8 cellular contexts compared by ENCODE assay signal in genomic region chr20:35226775-35227681, GRCh38. TPM values are rescaled to one million over a fixed set of nuclear protein-coding genes. Genes with fewer than 3 reads are reported as not detected.
DNase-seq lines count a peak whose midpoint lies in the region; ATAC-seq and TF ChIP-seq lines count a peak whose summit lies in the region.

No MANE protein-coding gene starts in this region.

- H3K79me2 ChIP-seq in neural progenitor cell (ENCODE audit: low read depth) = no peaks in the 10 kb centered on the region

- DNase-seq in GM13977 (ENCODE audit: low spot score) (peak; percentile 55), NCI-H748 (lab: John Stamatoyannopoulos, UW; ENCODE audit: unreplicated experiment) (peak; percentile 66), activated T-helper 1 cell treated with Interleukin-2 at 50 U/mL for 16 hours (ENCODE audit: low read depth) (peak; percentile 7), fibroblast of peridontal ligament (ENCODE audit: extremely low read depth) (peak; percentile 29), neural progenitor cell (ENCODE audit: low spot score) (peak; percentile 90), tibial artery (peak in 1 of 2 donors; percentile 23), NK-92 (lab: John Stamatoyannopoulos, UW; ENCODE audit: unreplicated experiment) (no peak)

- H3K4me3 ChIP-seq in neural progenitor cell (peak overlapping the region; percentile 33), tibial artery (peak overlapping the region; percentile 28 to 38)

- H3K27ac Mint-ChIP-seq in neural progenitor cell = no peak overlapping the region

- H2AFZ ChIP-seq in neural progenitor cell (replicated peaks) = no peak overlapping the region

- H3K9me3 Mint-ChIP-seq in neural progenitor cell = no peaks in the 10 kb centered on the region

- H3K27me3 ChIP-seq in neural progenitor cell (peaks cover 36% of the 10 kb centered on the region), tibial artery (peaks cover 0 to 3% of the 10 kb centered on the region in 2 donors)

- H4K20me1 ChIP-seq in neural progenitor cell (ENCODE audit: low read depth) = peaks cover 11% of the 10 kb centered on the region

- H3K4me1 Mint-ChIP-seq in neural progenitor cell = peaks cover 4% of the 10 kb centered on the region

- H3K27ac ChIP-seq in neural progenitor cell (no peak overlapping the region), tibial artery (no peak overlapping the region)

- peak overlapping the region; percentile 87 for H3K4me3 Mint-ChIP-seq in neural progenitor cell

- ATAC-seq in HG03139 (IDR thresholded peaks at IDR 0.05; ENCODE audit: unreplicated experiment) = no peak

- in situ Hi-C loops in GM13977 (cut with MboI; ENCODE audit: low pct_unique_long_range_greater_than_20kb, low sequenced_read_pairs, unreplicated experiment) = no loop called here

- peaks cover 27% of the 10 kb centered on the region for H3K27me3 Mint-ChIP-seq in neural progenitor cell (ENCODE audit: insufficient read depth, low read depth)

- peaks cover 8% of the 10 kb centered on the region for H3K4me1 ChIP-seq in neural progenitor cell
- peaks cover 0 to 11% (median 5%) of the 10 kb centered on the region in 4 donors for H3K4me1 ChIP-seq in tibial artery

- H3K4me2 ChIP-seq in neural progenitor cell = peak overlapping the region; percentile 71

- peaks cover 13% of the 10 kb centered on the region for H3F3A ChIP-seq in neural progenitor cell (ENCODE audit: low read depth)

- intact Hi-C loops in tibial artery (cut with DNase I; ENCODE audit: low total_unique reads) = no loop called here

- no peak for TF ChIP-seq CTCF in GM13977 (IDR thresholded peaks at IDR 0.05; ENCODE audit: extremely low read depth, insufficient read depth, missing control alignments)
- no peak for TF ChIP-seq CTCF in neural progenitor cell (IDR thresholded peaks at IDR 0.05)
- no peak for TF ChIP-seq CTCF in tibial artery (IDR thresholded peaks at IDR 0.05)

- no peaks in the 10 kb centered on the region for H3K9me3 ChIP-seq in neural progenitor cell (ENCODE audit: low read depth)
- no peaks in the 10 kb centered on the region for H3K9me3 ChIP-seq in tibial artery

- H3K9ac ChIP-seq in neural progenitor cell = no peak overlapping the region

- no peaks in the 10 kb centered on the region for H3K36me3 Mint-ChIP-seq in neural progenitor cell

- no peaks in the 10 kb centered on the region for H3K36me3 ChIP-seq in neural progenitor cell
- no peaks in the 10 kb centered on the region for H3K36me3 ChIP-seq in tibial artery

RNA-seq across cellular contexts. Expression of gene MMP24, which starts 0.5 kb away (rescaled TPM):
- total RNA-seq in neural progenitor cell (ENCODE audit: low replicate concordance) = 1.4 and 1.9 TPM in 2 replicates

RNA-seq across cellular contexts. Expression of gene MMP24OS, which starts 50.9 kb away (rescaled TPM):
- total RNA-seq in neural progenitor cell (ENCODE audit: low replicate concordance) = 2.9 and 12.0 TPM in 2 replicates

RNA-seq across cellular contexts. Expression of gene PROCR, which starts 55.2 kb away (rescaled TPM):
- total RNA-seq in neural progenitor cell (ENCODE audit: low replicate concordance) = 3.1 and 4.6 TPM in 2 replicates

RNA-seq across cellular contexts. Expression of gene EIF6, which starts 57.5 kb away (rescaled TPM):
- total RNA-seq in neural progenitor cell (ENCODE audit: low replicate concordance) = 47.5 and 71.4 TPM in 2 replicates
